ENCODE assay signal across 12 cellular contexts in genomic region chr15:65034719-65035118, GRCh38. TPM values are rescaled to one million over a fixed set of nuclear protein-coding genes. Genes with fewer than 3 reads are reported as not detected.
"Had no signal": no experiment of that assay in that cellular context is flagged by ENCODE, and none has a peak within 500 bp of the region (broad histone marks: within the 10 kb centered on the region; RNA-seq: fewer than 3 reads in every experiment).

No MANE protein-coding gene starts in this region.

- H3K27ac Mint-ChIP-seq: HFFc6, IgD-negative memory B cell had no signal

- H3K36me3 ChIP-seq: HAP-1 had no signal

- H3K9me3 ChIP-seq: HAP-1 had no signal

- ATAC-seq: HCT116, HepG2 had no signal

- H2AFZ ChIP-seq: GM23248 had no signal

- H3K9ac ChIP-seq: GM23248 had no signal

- H3K27ac ChIP-seq: GM23248, HL-60 had no signal

- H3K36me3 Mint-ChIP-seq: IgD-negative memory B cell had no signal

- H3K4me3 Mint-ChIP-seq: HFFc6, IgD-negative memory B cell had no signal

- FAIRE-seq: HepG2 had no signal

- H3K27me3 Mint-ChIP-seq: IgD-negative memory B cell had no signal

- DNase-seq: GM23248, GOT3, H7, HFFc6, KBM-7 had no signal

- H3K4me3 ChIP-seq: GM23248, HAP-1 had no signal

- H3K9me3 Mint-ChIP-seq: HFFc6, IgD-negative memory B cell had no signal

RNA-seq across cellular contexts. Expression of gene SLC51B, which starts 10.5 kb away (rescaled TPM):
- total RNA-seq: GM23248, H4, H7, HFFc6, HT1080 had no signal
- polyA plus RNA-seq: GM23248, IgD-negative memory B cell had no signal

RNA-seq across cellular contexts. Expression of gene RASL12, which starts 33.1 kb away (rescaled TPM):
- total RNA-seq: GM23248, HFFc6, HT1080 had no signal
- polyA plus RNA-seq: GM23248, IgD-negative memory B cell had no signal

RNA-seq across cellular contexts. Expression of gene KBTBD13, which starts 41.8 kb away (rescaled TPM):
- total RNA-seq: GM23248, H4, HepG2, HFFc6, HT1080 had no signal
- polyA plus RNA-seq: GM23248, HepG2, IgD-negative memory B cell had no signal
